Comparison of ENCODE assay signal across 1 cellular context in the genomic region with DNA sequence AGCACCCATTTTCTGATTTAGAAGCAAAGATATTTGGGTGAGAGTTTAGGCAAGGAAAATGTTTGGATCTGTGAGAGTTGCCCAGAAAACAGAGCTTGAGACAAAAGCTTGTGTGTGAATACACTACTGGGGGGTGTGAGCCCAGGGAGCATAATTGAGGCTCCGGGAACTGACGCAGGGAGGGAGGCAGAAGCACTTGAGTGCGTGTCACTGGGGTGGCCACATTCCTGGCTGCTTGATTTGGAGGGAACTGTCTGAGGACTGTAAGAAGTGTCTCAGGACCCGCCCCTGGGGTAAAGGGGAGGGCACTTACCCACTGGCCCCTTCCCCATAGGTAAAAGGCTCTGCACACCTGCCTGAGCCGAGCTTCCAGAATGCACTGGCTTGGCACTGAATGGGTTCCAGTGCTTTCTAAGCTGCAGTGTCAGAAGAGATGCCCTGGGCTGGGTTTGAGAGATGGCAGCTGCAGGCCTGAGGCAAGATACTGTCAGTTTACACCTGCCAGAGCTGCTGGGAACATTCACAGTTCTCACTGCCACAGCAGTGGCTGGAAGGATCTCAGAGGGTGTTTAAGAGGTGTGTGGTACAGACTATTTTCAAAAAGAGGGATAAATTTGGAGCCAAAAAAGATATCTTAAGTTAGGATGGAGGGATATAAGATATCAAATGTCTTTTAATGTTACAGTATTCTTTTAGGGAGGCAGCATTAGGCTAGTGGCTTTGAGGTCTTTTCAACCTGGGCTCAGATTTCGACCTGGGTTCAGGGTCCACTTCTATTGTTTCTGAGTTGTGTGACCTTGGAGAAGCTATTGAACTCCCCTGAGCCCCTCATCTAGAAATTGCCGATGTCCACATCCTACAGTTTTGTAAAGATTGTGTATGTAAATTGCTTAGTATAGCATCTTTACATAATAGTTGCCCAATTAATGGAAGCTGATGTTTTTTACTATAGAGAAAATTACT.
TF ChIP-seq lines count a peak whose summit lies in the region.

No MANE protein-coding gene starts in this region.

TF ChIP-seq in HepG2, 621 proteins besides CTCF, POLR2A, EP300 and RAD21:
- TF ChIP-seq, protein P1, sequence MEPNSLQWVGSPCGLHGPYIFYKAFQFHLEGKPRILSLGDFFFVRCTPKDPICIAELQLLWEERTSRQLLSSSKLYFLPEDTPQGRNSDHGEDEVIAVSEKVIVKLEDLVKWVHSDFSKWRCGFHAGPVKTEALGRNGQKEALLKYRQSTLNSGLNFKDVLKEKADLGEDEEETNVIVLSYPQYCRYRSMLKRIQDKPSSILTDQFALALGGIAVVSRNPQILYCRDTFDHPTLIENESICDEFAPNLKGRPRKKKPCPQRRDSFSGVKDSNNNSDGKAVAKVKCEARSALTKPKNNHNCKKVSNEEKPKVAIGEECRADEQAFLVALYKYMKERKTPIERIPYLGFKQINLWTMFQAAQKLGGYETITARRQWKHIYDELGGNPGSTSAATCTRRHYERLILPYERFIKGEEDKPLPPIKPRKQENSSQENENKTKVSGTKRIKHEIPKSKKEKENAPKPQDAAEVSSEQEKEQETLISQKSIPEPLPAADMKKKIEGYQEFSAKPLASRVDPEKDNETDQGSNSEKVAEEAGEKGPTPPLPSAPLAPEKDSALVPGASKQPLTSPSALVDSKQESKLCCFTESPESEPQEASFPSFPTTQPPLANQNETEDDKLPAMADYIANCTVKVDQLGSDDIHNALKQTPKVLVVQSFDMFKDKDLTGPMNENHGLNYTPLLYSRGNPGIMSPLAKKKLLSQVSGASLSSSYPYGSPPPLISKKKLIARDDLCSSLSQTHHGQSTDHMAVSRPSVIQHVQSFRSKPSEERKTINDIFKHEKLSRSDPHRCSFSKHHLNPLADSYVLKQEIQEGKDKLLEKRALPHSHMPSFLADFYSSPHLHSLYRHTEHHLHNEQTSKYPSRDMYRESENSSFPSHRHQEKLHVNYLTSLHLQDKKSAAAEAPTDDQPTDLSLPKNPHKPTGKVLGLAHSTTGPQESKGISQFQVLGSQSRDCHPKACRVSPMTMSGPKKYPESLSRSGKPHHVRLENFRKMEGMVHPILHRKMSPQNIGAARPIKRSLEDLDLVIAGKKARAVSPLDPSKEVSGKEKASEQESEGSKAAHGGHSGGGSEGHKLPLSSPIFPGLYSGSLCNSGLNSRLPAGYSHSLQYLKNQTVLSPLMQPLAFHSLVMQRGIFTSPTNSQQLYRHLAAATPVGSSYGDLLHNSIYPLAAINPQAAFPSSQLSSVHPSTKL (CRISPR knock-in tag; IDR thresholded peaks at IDR 0.05) = peak; percentile 24; the same call in 1 of the 2 replicates
- TF ChIP-seq SIX1 (CRISPR knock-in tag; IDR thresholded peaks at IDR 0.05; ENCODE audit: borderline replicate concordance) = peak; percentile 65; the same call in 1 of the 2 replicates
- no peak for TF ChIP-seq SP5 (CRISPR knock-in tag; IDR thresholded peaks at IDR 0.05; ENCODE audit: borderline replicate concordance, low read depth)
- 0 out of 2 replicates have a peak, but pooled peaks have one; percentile 64 for TF ChIP-seq ZNF44 (CRISPR knock-in tag; IDR thresholded peaks at IDR 0.05)
- TF ChIP-seq, protein P2, sequence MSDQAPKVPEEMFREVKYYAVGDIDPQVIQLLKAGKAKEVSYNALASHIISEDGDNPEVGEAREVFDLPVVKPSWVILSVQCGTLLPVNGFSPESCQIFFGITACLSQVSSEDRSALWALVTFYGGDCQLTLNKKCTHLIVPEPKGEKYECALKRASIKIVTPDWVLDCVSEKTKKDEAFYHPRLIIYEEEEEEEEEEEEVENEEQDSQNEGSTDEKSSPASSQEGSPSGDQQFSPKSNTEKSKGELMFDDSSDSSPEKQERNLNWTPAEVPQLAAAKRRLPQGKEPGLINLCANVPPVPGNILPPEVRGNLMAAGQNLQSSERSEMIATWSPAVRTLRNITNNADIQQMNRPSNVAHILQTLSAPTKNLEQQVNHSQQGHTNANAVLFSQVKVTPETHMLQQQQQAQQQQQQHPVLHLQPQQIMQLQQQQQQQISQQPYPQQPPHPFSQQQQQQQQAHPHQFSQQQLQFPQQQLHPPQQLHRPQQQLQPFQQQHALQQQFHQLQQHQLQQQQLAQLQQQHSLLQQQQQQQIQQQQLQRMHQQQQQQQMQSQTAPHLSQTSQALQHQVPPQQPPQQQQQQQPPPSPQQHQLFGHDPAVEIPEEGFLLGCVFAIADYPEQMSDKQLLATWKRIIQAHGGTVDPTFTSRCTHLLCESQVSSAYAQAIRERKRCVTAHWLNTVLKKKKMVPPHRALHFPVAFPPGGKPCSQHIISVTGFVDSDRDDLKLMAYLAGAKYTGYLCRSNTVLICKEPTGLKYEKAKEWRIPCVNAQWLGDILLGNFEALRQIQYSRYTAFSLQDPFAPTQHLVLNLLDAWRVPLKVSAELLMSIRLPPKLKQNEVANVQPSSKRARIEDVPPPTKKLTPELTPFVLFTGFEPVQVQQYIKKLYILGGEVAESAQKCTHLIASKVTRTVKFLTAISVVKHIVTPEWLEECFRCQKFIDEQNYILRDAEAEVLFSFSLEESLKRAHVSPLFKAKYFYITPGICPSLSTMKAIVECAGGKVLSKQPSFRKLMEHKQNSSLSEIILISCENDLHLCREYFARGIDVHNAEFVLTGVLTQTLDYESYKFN (CRISPR knock-in tag; conservative IDR thresholded peaks at IDR 0.05) = 0 out of 2 replicates have a peak, but pooled peaks have one; percentile 17
- TF ChIP-seq, protein P3, sequence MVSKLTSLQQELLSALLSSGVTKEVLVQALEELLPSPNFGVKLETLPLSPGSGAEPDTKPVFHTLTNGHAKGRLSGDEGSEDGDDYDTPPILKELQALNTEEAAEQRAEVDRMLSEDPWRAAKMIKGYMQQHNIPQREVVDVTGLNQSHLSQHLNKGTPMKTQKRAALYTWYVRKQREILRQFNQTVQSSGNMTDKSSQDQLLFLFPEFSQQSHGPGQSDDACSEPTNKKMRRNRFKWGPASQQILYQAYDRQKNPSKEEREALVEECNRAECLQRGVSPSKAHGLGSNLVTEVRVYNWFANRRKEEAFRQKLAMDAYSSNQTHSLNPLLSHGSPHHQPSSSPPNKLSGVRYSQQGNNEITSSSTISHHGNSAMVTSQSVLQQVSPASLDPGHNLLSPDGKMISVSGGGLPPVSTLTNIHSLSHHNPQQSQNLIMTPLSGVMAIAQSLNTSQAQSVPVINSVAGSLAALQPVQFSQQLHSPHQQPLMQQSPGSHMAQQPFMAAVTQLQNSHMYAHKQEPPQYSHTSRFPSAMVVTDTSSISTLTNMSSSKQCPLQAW (CRISPR knock-in tag; IDR thresholded peaks at IDR 0.05) = no peak
- TF ChIP-seq MED8 (CRISPR knock-in tag; IDR thresholded peaks at IDR 0.05; ENCODE audit: insufficient replicate concordance) = peak; percentile 23
- TF ChIP-seq ZFP90 (CRISPR knock-in tag; IDR thresholded peaks at IDR 0.05; ENCODE audit: borderline replicate concordance) = 0 out of 2 replicates have a peak, but pooled peaks have one; percentile 29
- TF ChIP-seq MAFK (conservative IDR thresholded peaks at IDR 0.05 in 1 of 2, IDR thresholded peaks at IDR 0.05 in 1 of 2; ENCODE audit: low read length in 2 of 2) = peak; percentile 46 to 56; a peak in 3 of 4 replicates
- TF ChIP-seq CHCHD3 (CRISPR knock-in tag; IDR thresholded peaks at IDR 0.05) = no peak
- TF ChIP-seq SOX13 (IDR thresholded peaks at IDR 0.05) = no peak
- peak in 1 of 2 experiments; percentile 77; a peak in 2 of 4 replicates for TF ChIP-seq SOX13 (CRISPR knock-in tag; conservative IDR thresholded peaks at IDR 0.05 in 1 of 2, IDR thresholded peaks at IDR 0.05 in 1 of 2)
- TF ChIP-seq, protein P4, sequence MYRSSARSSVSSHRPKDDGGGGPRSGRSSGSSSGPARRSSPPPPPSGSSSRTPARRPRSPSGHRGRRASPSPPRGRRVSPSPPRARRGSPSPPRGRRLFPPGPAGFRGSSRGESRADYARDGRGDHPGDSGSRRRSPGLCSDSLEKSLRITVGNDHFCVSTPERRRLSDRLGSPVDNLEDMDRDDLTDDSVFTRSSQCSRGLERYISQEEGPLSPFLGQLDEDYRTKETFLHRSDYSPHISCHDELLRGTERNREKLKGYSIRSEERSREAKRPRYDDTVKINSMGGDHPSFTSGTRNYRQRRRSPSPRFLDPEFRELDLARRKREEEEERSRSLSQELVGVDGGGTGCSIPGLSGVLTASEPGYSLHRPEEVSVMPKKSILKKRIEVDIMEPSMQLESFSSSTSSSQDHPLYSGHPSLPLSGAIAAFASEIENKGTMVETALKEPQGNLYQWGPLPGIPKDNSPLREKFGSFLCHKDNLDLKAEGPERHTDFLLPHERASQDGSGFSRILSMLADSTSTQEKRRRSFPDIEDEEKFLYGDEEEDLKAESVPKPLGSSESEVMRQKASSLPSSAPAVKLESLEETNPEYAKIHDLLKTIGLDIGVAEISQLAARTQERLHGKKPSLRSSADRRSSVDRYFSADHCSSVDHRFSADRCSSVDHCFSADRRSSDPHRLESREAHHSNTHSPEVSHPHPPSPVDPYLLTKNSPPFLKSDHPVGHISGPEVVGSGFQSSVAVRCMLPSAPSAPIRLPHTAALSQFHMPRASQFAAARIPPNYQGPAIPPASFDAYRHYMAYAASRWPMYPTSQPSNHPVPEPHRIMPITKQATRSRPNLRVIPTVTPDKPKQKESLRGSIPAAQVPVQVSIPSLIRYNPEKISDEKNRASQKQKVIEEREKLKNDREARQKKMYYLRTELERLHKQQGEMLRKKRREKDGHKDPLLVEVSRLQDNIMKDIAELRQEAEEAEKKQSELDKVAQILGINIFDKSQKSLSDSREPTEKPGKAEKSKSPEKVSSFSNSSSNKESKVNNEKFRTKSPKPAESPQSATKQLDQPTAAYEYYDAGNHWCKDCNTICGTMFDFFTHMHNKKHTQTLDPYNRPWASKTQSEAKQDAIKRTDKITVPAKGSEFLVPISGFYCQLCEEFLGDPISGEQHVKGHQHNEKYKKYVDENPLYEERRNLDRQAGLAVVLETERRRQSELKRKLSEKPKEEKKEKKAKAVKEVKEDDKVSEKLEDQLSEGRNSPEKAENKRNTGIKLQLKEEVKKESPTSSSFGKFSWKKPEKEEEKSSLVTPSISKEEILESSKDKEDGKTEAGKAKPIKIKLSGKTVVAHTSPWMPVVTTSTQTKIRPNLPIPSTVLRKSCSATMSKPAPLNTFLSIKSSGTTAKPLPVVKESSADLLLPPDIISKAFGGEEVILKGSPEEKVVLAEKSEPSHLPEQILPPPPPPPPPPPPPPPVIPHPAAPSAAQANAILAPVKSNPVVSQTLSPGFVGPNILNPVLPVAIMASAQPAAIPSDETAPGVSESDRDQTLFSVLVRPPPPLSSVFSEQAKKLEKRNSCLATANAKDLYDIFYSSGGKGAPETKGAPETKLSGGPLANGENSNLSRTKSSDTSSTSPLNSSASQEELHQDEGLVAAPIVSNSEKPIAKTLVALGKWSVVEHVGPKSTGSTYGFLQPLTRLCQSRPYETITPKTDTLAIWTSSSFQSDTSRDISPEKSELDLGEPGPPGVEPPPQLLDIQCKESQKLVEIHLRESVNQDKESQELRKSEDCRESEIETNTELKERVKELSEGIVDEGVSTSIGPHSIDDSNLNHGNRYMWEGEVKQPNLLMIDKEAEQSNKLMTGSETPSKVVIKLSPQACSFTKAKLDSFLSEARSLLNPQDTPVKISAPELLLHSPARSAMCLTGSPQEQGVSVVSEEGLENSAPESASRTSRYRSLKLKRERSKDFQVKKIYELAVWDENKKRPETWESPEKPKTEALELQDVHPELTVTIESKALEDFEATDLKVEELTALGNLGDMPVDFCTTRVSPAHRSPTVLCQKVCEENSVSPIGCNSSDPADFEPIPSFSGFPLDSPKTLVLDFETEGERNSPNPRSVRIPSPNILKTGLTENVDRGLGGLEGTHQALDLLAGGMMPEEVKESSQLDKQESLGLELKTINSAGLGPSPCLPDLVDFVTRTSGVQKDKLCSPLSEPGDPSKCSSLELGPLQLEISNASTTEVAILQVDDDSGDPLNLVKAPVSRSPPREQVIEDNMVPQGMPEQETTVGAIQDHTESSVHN (CRISPR knock-in tag; IDR thresholded peaks at IDR 0.05) = no peak
- no peak for TF ChIP-seq SOX6 (IDR thresholded peaks at IDR 0.05)
- TF ChIP-seq SOX6 (CRISPR knock-in tag; IDR thresholded peaks at IDR 0.05) = peak; percentile 76
- TF ChIP-seq TAF1 (CRISPR knock-in tag; IDR thresholded peaks at IDR 0.05) = no peak
- no peak for TF ChIP-seq ZNF282 (IDR thresholded peaks at IDR 0.05; ENCODE audit: partially characterized antibody)
- TF ChIP-seq FOXJ3 (CRISPR knock-in tag; IDR thresholded peaks at IDR 0.05; ENCODE audit: borderline replicate concordance) = 0 out of 2 replicates have a peak, but pooled peaks have one; percentile 40
- TF ChIP-seq HNF4A (CRISPR knock-in tag; IDR thresholded peaks at IDR 0.05) = peak; percentile 66
- TF ChIP-seq MAFF (IDR thresholded peaks at IDR 0.05; ENCODE audit: low read depth, low read length) = peak; percentile 39; the same call in 1 of the 2 replicates
- TF ChIP-seq, protein P5, sequence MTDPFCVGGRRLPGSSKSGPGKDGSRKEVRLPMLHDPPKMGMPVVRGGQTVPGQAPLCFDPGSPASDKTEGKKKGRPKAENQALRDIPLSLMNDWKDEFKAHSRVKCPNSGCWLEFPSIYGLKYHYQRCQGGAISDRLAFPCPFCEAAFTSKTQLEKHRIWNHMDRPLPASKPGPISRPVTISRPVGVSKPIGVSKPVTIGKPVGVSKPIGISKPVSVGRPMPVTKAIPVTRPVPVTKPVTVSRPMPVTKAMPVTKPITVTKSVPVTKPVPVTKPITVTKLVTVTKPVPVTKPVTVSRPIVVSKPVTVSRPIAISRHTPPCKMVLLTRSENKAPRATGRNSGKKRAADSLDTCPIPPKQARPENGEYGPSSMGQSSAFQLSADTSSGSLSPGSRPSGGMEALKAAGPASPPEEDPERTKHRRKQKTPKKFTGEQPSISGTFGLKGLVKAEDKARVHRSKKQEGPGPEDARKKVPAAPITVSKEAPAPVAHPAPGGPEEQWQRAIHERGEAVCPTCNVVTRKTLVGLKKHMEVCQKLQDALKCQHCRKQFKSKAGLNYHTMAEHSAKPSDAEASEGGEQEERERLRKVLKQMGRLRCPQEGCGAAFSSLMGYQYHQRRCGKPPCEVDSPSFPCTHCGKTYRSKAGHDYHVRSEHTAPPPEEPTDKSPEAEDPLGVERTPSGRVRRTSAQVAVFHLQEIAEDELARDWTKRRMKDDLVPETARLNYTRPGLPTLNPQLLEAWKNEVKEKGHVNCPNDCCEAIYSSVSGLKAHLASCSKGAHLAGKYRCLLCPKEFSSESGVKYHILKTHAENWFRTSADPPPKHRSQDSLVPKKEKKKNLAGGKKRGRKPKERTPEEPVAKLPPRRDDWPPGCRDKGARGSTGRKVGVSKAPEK (CRISPR knock-in tag; IDR thresholded peaks at IDR 0.05; ENCODE audit: borderline replicate concordance) = no peak
- TF ChIP-seq ZNF382 (CRISPR knock-in tag; IDR thresholded peaks at IDR 0.05; ENCODE audit: borderline replicate concordance) = no peak
- peak; percentile 69; the same call in 1 of the 2 replicates for TF ChIP-seq SOX5 (CRISPR knock-in tag; IDR thresholded peaks at IDR 0.05; ENCODE audit: borderline replicate concordance)
- 0 out of 2 replicates have a peak, but pooled peaks have one; percentile 48 for TF ChIP-seq NCOR1 (IDR thresholded peaks at IDR 0.05; ENCODE audit: borderline replicate concordance, low read length)
- no peak for TF ChIP-seq KLF13 (CRISPR knock-in tag; IDR thresholded peaks at IDR 0.05)
- peak; percentile 34; the same call in 1 of the 2 replicates for TF ChIP-seq GATAD2A (CRISPR knock-in tag; IDR thresholded peaks at IDR 0.05)
- TF ChIP-seq HMG20A (CRISPR knock-in tag; IDR thresholded peaks at IDR 0.05; ENCODE audit: borderline replicate concordance) = 0 out of 2 replicates have a peak, but pooled peaks have one; percentile 31
- no peak for TF ChIP-seq NFYC (CRISPR knock-in tag; IDR thresholded peaks at IDR 0.05)
- no peak for TF ChIP-seq ZBTB8A (CRISPR knock-in tag; IDR thresholded peaks at IDR 0.05; ENCODE audit: borderline replicate concordance, low read depth)
TF ChIP-seq in HepG2: peak in this region for 16.
